ENCODE assay signal across 13 cellular contexts in genomic region chr5:147538232-147538631, GRCh38.
"Had no signal": no experiment of that assay in that cellular context is flagged by ENCODE, and none has a peak within 500 bp of the region (broad histone marks: within the 10 kb centered on the region; RNA-seq: fewer than 3 reads in every experiment).

No MANE protein-coding gene starts in this region.

- H3K4me3 ChIP-seq: body of pancreas, upper lobe of right lung had no signal

- H3K27ac ChIP-seq: body of pancreas, upper lobe of right lung had no signal

- H3K36me3 ChIP-seq: upper lobe of right lung, WERI-Rb-1 had no signal

- ATAC-seq: activated naive CD8-positive, alpha-beta T cell treated with anti-CD3 and anti-CD28 coated beads, Interleukin-2, amount 50 U/mL, for 24 hours; body of pancreas; left lobe of liver; natural killer cell treated with Interleukin-12 subunit alpha and Interleukin-12 subunit beta and Interleukin-15 and Interleukin-18, amount 100 ng/mL, for 72 hours; T-cell; upper lobe of right lung had no signal

- H3K4me1 ChIP-seq: body of pancreas, upper lobe of right lung had no signal

- H3K27me3 ChIP-seq: body of pancreas, upper lobe of right lung had no signal

- DNase-seq: activated CD4-positive, alpha-beta T cell treated with anti-CD3 and anti-CD28 coated beads for 4 hours; activated naive CD4-positive, alpha-beta T cell treated with Interleukin-2 at 50 U/mL for 16 hours; activated naive CD8-positive, alpha-beta T cell treated with anti-CD3 and anti-CD28 coated beads, Interleukin-2, amount 50 U/mL, for 24 hours; body of pancreas; dermis blood vessel endothelial cell; glutamatergic neuron; stimulated activated CD4-positive, alpha-beta T cell treated with anti-CD3 and anti-CD28 coated beads, Interleukin-15, amount 100 ng/mL, for 24 hours; stimulated activated CD4-positive, alpha-beta T cell treated with anti-CD3 and anti-CD28 coated beads, Interleukin-4, amount 100 ng/mL, for 24 hours; T-cell; upper lobe of right lung; WERI-Rb-1 had no signal

- H3K9me3 ChIP-seq: body of pancreas, upper lobe of right lung had no signal
